8 cellular contexts compared by ENCODE assay signal in genomic region chr3:38454179-38454883, GRCh38. TPM values are rescaled to one million over a fixed set of nuclear protein-coding genes. Genes with fewer than 3 reads are reported as not detected.
DNase-seq lines count a peak whose midpoint lies in the region; ATAC-seq, FAIRE-seq and TF ChIP-seq lines count a peak whose summit lies in the region.

No MANE protein-coding gene starts in this region.

- H3K23me2 ChIP-seq in H1 (ENCODE audit: low read depth, low read length) = peaks cover 20% of the 10 kb centered on the region

- H4K5ac ChIP-seq in H1 (ENCODE audit: insufficient read length, low read depth, low read length) = peak overlapping the region; percentile 24

- no peaks in the 10 kb centered on the region for H3K27me3 Mint-ChIP-seq in mesothelial cell of epicardium (ENCODE audit: low read depth)

- peak overlapping the region; percentile 93; the same call in 1 of the 2 replicates for H2BK12ac ChIP-seq in H1 (ENCODE audit: low read depth, low read length)

- H3K79me1 ChIP-seq in H1 (ENCODE audit: low read depth, low read length) = peaks cover 16% of the 10 kb centered on the region

- peak overlapping the region; percentile 99 for H3K4me3 Mint-ChIP-seq in mesothelial cell of epicardium

- H3K27me3 ChIP-seq in BLaER1 treated with 17β-estradiol and CSF1 and Interleukin-3, amounts not matched to agents 10 nM and 100 nM = no peaks in the 10 kb centered on the region
- H3K27me3 ChIP-seq in H1 (replicated peaks in 1 of 4; ENCODE audit: control insufficient read depth in 3 of 4, extremely low read depth in 1 of 4, insufficient read depth in 3 of 4, low read length in 3 of 4) (no peaks in the 10 kb centered on the region), thymus (ENCODE audit: control insufficient read depth, insufficient read depth) (no peaks in the 10 kb centered on the region)

- H3K4ac ChIP-seq in H1 (replicated peaks; ENCODE audit: insufficient read length, low read depth, low read length) = peak overlapping the region; percentile 96

- peak overlapping the region; percentile 93 to 100 (median 97) for H3K9ac ChIP-seq in BLaER1 treated with 17β-estradiol and CSF1 and Interleukin-3, amounts not matched to agents 10 nM and 100 nM
- H3K9ac ChIP-seq in H1 (replicated peaks in 1 of 4; ENCODE audit: extremely low read depth in 1 of 4, low read depth in 3 of 4, low read length in 3 of 4) = peak overlapping the region; percentile 97 to 99 (median 99)

- peak overlapping the region; percentile 97 for H4K91ac ChIP-seq in H1 (replicated peaks; ENCODE audit: insufficient read length, low read length)

- no peak for FAIRE-seq in H1 (lab: Jason Lieb, UNC)

- peak overlapping the region; percentile 92 to 99 (median 97) for H3K27ac ChIP-seq in BLaER1 treated with 17β-estradiol and CSF1 and Interleukin-3, amounts not matched to agents 10 nM and 100 nM
- peak overlapping the region; percentile 99 for H3K27ac ChIP-seq in H1 (ENCODE audit: low read depth, low read length)
- H3K27ac ChIP-seq in thymus (ENCODE audit: low read depth) = peak overlapping the region; percentile 85

- TF ChIP-seq EP300 in H1 (IDR thresholded peaks at IDR 0.05; ENCODE audit: borderline replicate concordance in 1 of 2, low read depth in 2 of 2, low read length in 2 of 2) = no peak

- H3K36me3 ChIP-seq in BLaER1 treated with 17β-estradiol and CSF1 and Interleukin-3, amounts not matched to agents 10 nM and 100 nM = peaks cover 0 to 4% (median 0%) of the 10 kb centered on the region in 11 experiments; a peak in 3 of 22 replicates
- H3K36me3 ChIP-seq in H1 (ENCODE audit: control insufficient read depth in 2 of 4, insufficient read depth in 4 of 4, low read length in 3 of 4) (no peaks in the 10 kb centered on the region; a peak in 1 of 8 replicates), thymus (ENCODE audit: control insufficient read depth, insufficient read depth) (no peaks in the 10 kb centered on the region)

- no peak overlapping the region for H2AFZ ChIP-seq in H1 (ENCODE audit: low read length)

- POLR2A ChIA-PET in H1 (lab: Charles Lee; ENCODE audit: partially characterized antibody) = interaction anchor here (0.9 to 2.1 kb wide), 9 partner anchors 9 to 317 kb away, joined by 3 to 10 read pairs (median 4); partner anchors contain the start of genes ACAA1 and XYLB

- H3K27ac Mint-ChIP-seq in mesothelial cell of epicardium = peak overlapping the region; percentile 99

- WGBS in H1 (ENCODE audit: extremely low coverage in 1 of 2, insufficient coverage in 1 of 2, insufficient read length in 1 of 2, insufficient replicate concordance in 2 of 2, low coverage in 1 of 2, low lambda C conversion rate in 2 of 2, missing lambda C conversion rate in 1 of 2), 2 experiments = 0% methylated on average over 24 of the region's 77 CpGs; no CpG with 5 or more reads in 1 of the 2 experiments
- WGBS in thymus = under 1% methylated on average over 77 of the region's 77 CpGs

- H3K18ac ChIP-seq in H1 (ENCODE audit: extremely low read depth, low read length) = peak overlapping the region; percentile 72

- H3K36me3 Mint-ChIP-seq in mesothelial cell of epicardium = peaks cover 5% of the 10 kb centered on the region

- H2BK120ac ChIP-seq in H1 (replicated peaks; ENCODE audit: low read depth, low read length) = peak overlapping the region; percentile 74

- TF ChIP-seq POLR2A in H1 (IDR thresholded peaks at IDR 0.05; ENCODE audit: control extremely low read depth in 1 of 2, low read depth in 2 of 2, low read length in 2 of 2) = peak in 1 of 2 experiments; percentile 42; a peak in 2 of 3 replicates

- ATAC-seq in GM19035 (IDR thresholded peaks at IDR 0.05; ENCODE audit: unreplicated experiment) (peak; percentile 38), HG03432 (IDR thresholded peaks at IDR 0.05; ENCODE audit: unreplicated experiment) (peak; percentile 39)

- H3K79me2 ChIP-seq in H1 (ENCODE audit: control insufficient read depth in 1 of 2, insufficient read depth in 2 of 2, low read length in 2 of 2) = peaks cover 40 to 52% of the 10 kb centered on the region in 2 experiments

- CTCF ChIA-PET in H1 (lab: Charles Lee; ENCODE audit: partially characterized antibody) = interaction anchor here (1.2 to 2.4 kb wide), 4 partner anchors 11 to 107 kb away, joined by 3 to 16 read pairs (median 6); partner anchors contain the start of gene XYLB

- peak overlapping the region; percentile 89 for H3K14ac ChIP-seq in H1 (ENCODE audit: insufficient read length)

- H2AK5ac ChIP-seq in H1 (ENCODE audit: low read depth, low read length) = no peak overlapping the region; the same call in none of the 2 replicates

- 0 out of 2 replicates have a peak overlapping the region, but pooled peaks have one; percentile 7 for H2BK15ac ChIP-seq in H1 (ENCODE audit: low read length)

- H3K56ac ChIP-seq in H1 (replicated peaks; ENCODE audit: insufficient read length, low read depth, low read length) = peak overlapping the region; percentile 92

- H3K4me1 Mint-ChIP-seq in mesothelial cell of epicardium = peaks cover 42% of the 10 kb centered on the region

- H3K4me1 ChIP-seq in BLaER1 treated with 17β-estradiol and CSF1 and Interleukin-3, amounts not matched to agents 10 nM and 100 nM = peaks cover 15 to 37% (median 25%) of the 10 kb centered on the region in 10 experiments
- peaks cover 10 to 22% (median 15%) of the 10 kb centered on the region in 4 experiments for H3K4me1 ChIP-seq in H1 (replicated peaks in 1 of 4; ENCODE audit: control insufficient read depth in 3 of 4, insufficient read depth in 4 of 4, low read length in 3 of 4)
- H3K4me1 ChIP-seq in thymus (ENCODE audit: control insufficient read depth, insufficient read depth, low read length) = peaks cover 13% of the 10 kb centered on the region

- no peak for TF ChIP-seq RAD21 in H1 (IDR thresholded peaks at IDR 0.05 in 1 of 2, conservative IDR thresholded peaks at IDR 0.05 in 1 of 2; ENCODE audit: low read depth in 2 of 2, low read length in 2 of 2)

- H2BK20ac ChIP-seq in H1 (ENCODE audit: low read length) = no peak overlapping the region

- H3K4me2 ChIP-seq in BLaER1 treated with 17β-estradiol and CSF1 and Interleukin-3, amounts not matched to agents 10 nM and 100 nM = peak overlapping the region; percentile 93 to 100 (median 97)
- peak overlapping the region; percentile 94 to 97 for H3K4me2 ChIP-seq in H1 (ENCODE audit: insufficient read depth in 1 of 2, low read depth in 2 of 2, low read length in 2 of 2)

- H2BK5ac ChIP-seq in H1 (ENCODE audit: low read depth, low read length) = peak overlapping the region; percentile 94

- H4K8ac ChIP-seq in H1 (ENCODE audit: extremely low read depth, insufficient read depth, low read length) = peak overlapping the region; percentile 99

- peaks cover 14 to 40% (median 36%) of the 10 kb centered on the region in 11 experiments; a peak in 21 of 22 replicates for H4K20me1 ChIP-seq in BLaER1 treated with 17β-estradiol and CSF1 and Interleukin-3, amounts not matched to agents 10 nM and 100 nM
- H4K20me1 ChIP-seq in H1 (replicated peaks in 1 of 2; ENCODE audit: control insufficient read depth in 1 of 2, insufficient read depth in 2 of 2, low read length in 2 of 2) = peaks cover 21 to 31% of the 10 kb centered on the region in 2 experiments

- peak overlapping the region; percentile 75 to 96 (median 90) for H3K4me3 ChIP-seq in BLaER1 treated with 17β-estradiol and CSF1 and Interleukin-3, amounts not matched to agents 10 nM and 100 nM
- peak overlapping the region; percentile 73 for H3K4me3 ChIP-seq in WI38 (ENCODE audit: low read depth, low read length)
- peak overlapping the region; percentile 74 to 99 (median 91) for H3K4me3 ChIP-seq in H1 (ENCODE audit: extremely low read depth in 1 of 4, insufficient read depth in 2 of 4, low read depth in 3 of 4, low read length in 4 of 4)
- peak overlapping the region; percentile 97 for H3K4me3 ChIP-seq in thymus (ENCODE audit: low read length)

- peaks cover 13% of the 10 kb centered on the region for H3K9me3 Mint-ChIP-seq in mesothelial cell of epicardium

- peaks cover 13 to 27% (median 16%) of the 10 kb centered on the region in 11 experiments for H3K9me3 ChIP-seq in BLaER1 treated with 17β-estradiol and CSF1 and Interleukin-3, amounts not matched to agents 10 nM and 100 nM (replicated peaks in 1 of 11)
- 0 out of 4 replicates have a peak, but pooled peaks cover 0 to 5% of the 10 kb centered on the region in 2 experiments for H3K9me3 ChIP-seq in H1 (ENCODE audit: insufficient read depth in 2 of 2, low read depth in 1 of 2, low read length in 1 of 2)
- no peaks in the 10 kb centered on the region for H3K9me3 ChIP-seq in thymus (ENCODE audit: control insufficient read depth)

- peak in 1 of 2 experiments; percentile 67 for DNase-seq in H1 (ENCODE audit: low read depth in 1 of 2, low spot score in 2 of 2)
- DNase-seq in mesothelial cell of epicardium (ENCODE audit: low spot score in 2 of 2, unreplicated experiment in 2 of 2) = peak in 1 of 2 experiments; percentile 60
- DNase-seq in cortex of kidney (lab: John Stamatoyannopoulos, UW) = no peak

- no peak overlapping the region for H3K23ac ChIP-seq in H1 (ENCODE audit: insufficient read length)

- no peak for TF ChIP-seq CTCF in WI38 (IDR thresholded peaks at IDR 0.05; ENCODE audit: low read depth, low read length)
- TF ChIP-seq CTCF in H1 (IDR thresholded peaks at IDR 0.05; ENCODE audit: control extremely low read depth in 1 of 3, insufficient read depth in 1 of 3, low read depth in 1 of 3, low read length in 3 of 3) = no peak
- TF ChIP-seq CTCF in mesothelial cell of epicardium (IDR thresholded peaks at IDR 0.05; ENCODE audit: unreplicated experiment) = no peak

RNA-seq across cellular contexts. Expression of gene ACVR2B, which starts 0.6 kb away (rescaled TPM):
- 99.9 and 109 TPM in 2 replicates for total RNA-seq in H1 (2021; fragmentation: NEBNext Ultra II Directional; extraction: Animal tissue kit (Norgen Biotek cat#: 25700))
- polyA plus RNA-seq in H1 (2011; rRNA removed) (24.7 and 32.2 TPM in 2 replicates), thymus (2.4 TPM)
- 25.3 TPM for polyA plus RNA-seq in H1 (2011; cell fraction: cytosol; rRNA removed)
- polyA plus RNA-seq in H1 (2011; cell fraction: nucleus; rRNA removed) = 44.4 TPM
- polyA plus RNA-seq in H1 (2012, experiment 1 of 2) = 24.3 to 39.1 TPM (median 27.4 TPM) in 4 replicates
- polyA plus RNA-seq in H1 (2012, experiment 2 of 2) = 3.9 TPM
- 33.2 TPM for polyA plus RNA-seq in H1 (2013, experiment 1 of 2)
- 34.2 TPM for polyA plus RNA-seq in H1 (2013, experiment 2 of 2)
- polyA minus RNA-seq in H1 (2011; rRNA and poly(A)+ RNA removed) = 195 and 241 TPM in 2 replicates
- 123 TPM for polyA minus RNA-seq in H1 (2011; cell fraction: cytosol; rRNA and poly(A)+ RNA removed)
- 86.1 TPM for polyA minus RNA-seq in H1 (2011; cell fraction: nucleus; rRNA and poly(A)+ RNA removed)
- 45.5 to 50.4 TPM (median 49.9 TPM) in 3 replicates for total RNA-seq in mesothelial cell of epicardium

RNA-seq across cellular contexts. Expression of gene EXOG, which starts 41.8 kb away (rescaled TPM):
- 12.2 and 12.9 TPM in 2 replicates for total RNA-seq in H1 (2021; fragmentation: NEBNext Ultra II Directional; extraction: Animal tissue kit (Norgen Biotek cat#: 25700))
- polyA plus RNA-seq in H1 (2011; rRNA removed) (5.1 and 7.2 TPM in 2 replicates), thymus (14.4 TPM)
- polyA plus RNA-seq in H1 (2011; cell fraction: cytosol; rRNA removed) = 7.2 TPM
- 7.4 TPM for polyA plus RNA-seq in H1 (2011; cell fraction: nucleus; rRNA removed)
- 6.0 to 13.9 TPM (median 8.5 TPM) in 4 replicates for polyA plus RNA-seq in H1 (2012, experiment 1 of 2)
- polyA plus RNA-seq in H1 (2012, experiment 2 of 2) = 2.2 TPM
- polyA plus RNA-seq in H1 (2013, experiment 1 of 2) = 9.0 TPM
- polyA plus RNA-seq in H1 (2013, experiment 2 of 2) = 7.3 TPM
- 6.4 and 9.0 TPM in 2 replicates for polyA minus RNA-seq in H1 (2011; rRNA and poly(A)+ RNA removed)
- 10.0 TPM for polyA minus RNA-seq in H1 (2011; cell fraction: cytosol; rRNA and poly(A)+ RNA removed)
- polyA minus RNA-seq in H1 (2011; cell fraction: nucleus; rRNA and poly(A)+ RNA removed) = 10.2 TPM
- 17.4 to 19.5 TPM (median 18.6 TPM) in 3 replicates for total RNA-seq in mesothelial cell of epicardium
